In genomic region chr12:124694250-124694649, GRCh38 we compare ENCODE assay signal across 13 cellular contexts.
DNase-seq lines count a peak whose midpoint lies in the region; ATAC-seq, FAIRE-seq and TF ChIP-seq lines count a peak whose summit lies in the region.
"Had no signal": no experiment of that assay in that cellular context is flagged by ENCODE, and none has a peak within 500 bp of the region (broad histone marks: within the 10 kb centered on the region; RNA-seq: fewer than 3 reads in every experiment).

No MANE protein-coding gene starts in this region.

- H3K4me1 Mint-ChIP-seq in activated CD4-positive, alpha-beta T cell treated with anti-CD3 and anti-CD28 coated beads for 36 hours: peaks cover 6% of the 10 kb centered on the region
- H3K4me1 Mint-ChIP-seq in T-helper 2 cell treated with Interferon-gamma antibody and Interleukin-4, amounts not matched to agents 5 μg/mL and 100 μg/mL, for 36 hours (ENCODE audit: low read depth): peaks cover 7% of the 10 kb centered on the region
- peaks cover 33% of the 10 kb centered on the region for H3K4me1 Mint-ChIP-seq in neural progenitor cell

- H3K4me3 ChIP-seq in neural progenitor cell: no peak overlapping the region
- H3K4me3 ChIP-seq: A549, tibial artery had no signal

- H3F3A ChIP-seq in neural progenitor cell (ENCODE audit: low read depth): peaks cover 5% of the 10 kb centered on the region

- H3K4me2 ChIP-seq in neural progenitor cell: no peak overlapping the region
- H3K4me2 ChIP-seq: A549 had no signal

- H3K9me3 ChIP-seq in neural progenitor cell (ENCODE audit: low read depth): no peaks in the 10 kb centered on the region

- H3K36me3 ChIP-seq in neural progenitor cell: no peaks in the 10 kb centered on the region
- H3K36me3 ChIP-seq: tibial artery had no signal

- POLR2A ChIA-PET in activated CD4-positive, alpha-beta T cell treated with anti-CD3 and anti-CD28 coated beads for 36 hours (lab: Charles Lee): interaction anchor here (0.7 kb wide), 1 partner anchor 1569 kb away, joined by 5 read pairs; no protein-coding TSS in a partner anchor

- H2AFZ ChIP-seq in neural progenitor cell (replicated peaks): no peak overlapping the region

- peak; percentile 37 for DNase-seq in activated CD4-positive, alpha-beta T cell treated with anti-CD3 and anti-CD28 coated beads for 36 hours
- no peak for DNase-seq in activated CD4-positive, alpha-beta T cell treated with anti-CD3 and anti-CD28 coated beads for 4 hours
- peak; percentile 28 for DNase-seq in T-helper 2 cell treated with Interferon-gamma antibody and Interleukin-4, amounts not matched to agents 5 μg/mL and 100 μg/mL, for 36 hours (ENCODE audit: low spot score)
- DNase-seq in neural progenitor cell (ENCODE audit: low spot score) (no peak), H54 (ENCODE audit: insufficient read length, low spot score) (no peak)
- DNase-seq: NCI-H748 treated with DMSO at 0.1 percent for 48 hours, tibial artery had no signal

- no peaks in the 10 kb centered on the region for H3K79me2 ChIP-seq in neural progenitor cell (ENCODE audit: low read depth)

- no peak for FAIRE-seq in H54 (lab: Jason Lieb, UNC)
- FAIRE-seq: A549, bronchial epithelial cell had no signal

- no peak for TF ChIP-seq CTCF in neural progenitor cell (IDR thresholded peaks at IDR 0.05)

- no peak overlapping the region for H3K27ac ChIP-seq in neural progenitor cell
- H3K27ac ChIP-seq: A549, tibial artery had no signal

- H3K9me3 Mint-ChIP-seq in activated CD4-positive, alpha-beta T cell treated with anti-CD3 and anti-CD28 coated beads for 36 hours (ENCODE audit: low read depth): peaks cover 15% of the 10 kb centered on the region
- H3K9me3 Mint-ChIP-seq in T-helper 2 cell treated with Interferon-gamma antibody and Interleukin-4, amounts not matched to agents 5 μg/mL and 100 μg/mL, for 36 hours: peaks cover 7% of the 10 kb centered on the region
- H3K9me3 Mint-ChIP-seq in neural progenitor cell: peaks cover 12% of the 10 kb centered on the region

- intact Hi-C loops in activated CD4-positive, alpha-beta T cell treated with anti-CD3 and anti-CD28 coated beads for 36 hours (cut with DNase I, micrococcal nuclease): no loop called here

- no peak overlapping the region for H3K27ac Mint-ChIP-seq in activated CD4-positive, alpha-beta T cell treated with anti-CD3 and anti-CD28 coated beads for 36 hours
- no peak overlapping the region for H3K27ac Mint-ChIP-seq in T-helper 2 cell treated with Interferon-gamma antibody and Interleukin-4, amounts not matched to agents 5 μg/mL and 100 μg/mL, for 36 hours
- peak overlapping the region; percentile 29 for H3K27ac Mint-ChIP-seq in neural progenitor cell
- H3K27ac Mint-ChIP-seq: mesothelial cell of epicardium had no signal

- H3K9ac ChIP-seq in neural progenitor cell: no peak overlapping the region

- no peaks in the 10 kb centered on the region for H3K27me3 ChIP-seq in neural progenitor cell
- H3K27me3 ChIP-seq: tibial artery had no signal

- peaks cover 6% of the 10 kb centered on the region for H3K4me1 ChIP-seq in neural progenitor cell

- no peaks in the 10 kb centered on the region for H3K36me3 Mint-ChIP-seq in activated CD4-positive, alpha-beta T cell treated with anti-CD3 and anti-CD28 coated beads for 36 hours (ENCODE audit: low read depth)
- no peaks in the 10 kb centered on the region for H3K36me3 Mint-ChIP-seq in T-helper 2 cell treated with Interferon-gamma antibody and Interleukin-4, amounts not matched to agents 5 μg/mL and 100 μg/mL, for 36 hours (ENCODE audit: low read depth)
- no peaks in the 10 kb centered on the region for H3K36me3 Mint-ChIP-seq in neural progenitor cell
- H3K36me3 Mint-ChIP-seq: mesothelial cell of epicardium had no signal

- ATAC-seq in activated CD4-positive, alpha-beta T cell treated with anti-CD3 and anti-CD28 coated beads for 36 hours: peak; percentile 78
- peak; percentile 64 for ATAC-seq in HG03196 (IDR thresholded peaks at IDR 0.05; ENCODE audit: unreplicated experiment)
- no peak for ATAC-seq in HG03025 (IDR thresholded peaks at IDR 0.05; ENCODE audit: low FRiP score, unreplicated experiment)
- ATAC-seq in GM21619 (IDR thresholded peaks at IDR 0.05; ENCODE audit: unreplicated experiment): no peak

- no peak for TF ChIP-seq POLR2A in H54 (IDR thresholded peaks at IDR 0.05; ENCODE audit: low read depth, low read length)

- no peaks in the 10 kb centered on the region for H3K27me3 Mint-ChIP-seq in activated CD4-positive, alpha-beta T cell treated with anti-CD3 and anti-CD28 coated beads for 36 hours
- peaks cover 12% of the 10 kb centered on the region for H3K27me3 Mint-ChIP-seq in T-helper 2 cell treated with Interferon-gamma antibody and Interleukin-4, amounts not matched to agents 5 μg/mL and 100 μg/mL, for 36 hours (ENCODE audit: low read depth)
- peaks cover 34% of the 10 kb centered on the region for H3K27me3 Mint-ChIP-seq in neural progenitor cell (ENCODE audit: insufficient read depth, low read depth)

- CTCF ChIA-PET in activated CD4-positive, alpha-beta T cell treated with anti-CD3 and anti-CD28 coated beads for 36 hours (lab: Charles Lee): no interaction called here

- H3K4me3 Mint-ChIP-seq in activated CD4-positive, alpha-beta T cell treated with anti-CD3 and anti-CD28 coated beads for 36 hours: no peak overlapping the region
- H3K4me3 Mint-ChIP-seq in T-helper 2 cell treated with Interferon-gamma antibody and Interleukin-4, amounts not matched to agents 5 μg/mL and 100 μg/mL, for 36 hours: peak overlapping the region; percentile 11
- H3K4me3 Mint-ChIP-seq in neural progenitor cell: peak overlapping the region; percentile 31
- H3K4me3 Mint-ChIP-seq: mesothelial cell of epicardium had no signal

- H4K20me1 ChIP-seq in neural progenitor cell (ENCODE audit: low read depth): no peaks in the 10 kb centered on the region

Comparison
In these comparisons a context has a peak if more than half of its experiments do, and no peak if none do; other contexts are left out.
1. DNase-seq: peak in activated CD4-positive, alpha-beta T cell treated with anti-CD3 and anti-CD28 coated beads for 36 hours (single experiment) and T-helper 2 cell treated with Interferon-gamma antibody and Interleukin-4, amounts not matched to agents 5 μg/mL and 100 μg/mL, for 36 hours (single experiment); none in activated CD4-positive, alpha-beta T cell treated with anti-CD3 and anti-CD28 coated beads for 4 hours (0 of 2), neural progenitor cell (single experiment) and H54 (single experiment).
2. ATAC-seq: peak in activated CD4-positive, alpha-beta T cell treated with anti-CD3 and anti-CD28 coated beads for 36 hours (single experiment) and HG03196 (single experiment); none in HG03025 (single experiment) and GM21619 (single experiment).